Comparison of ENCODE assay signal across 12 cellular contexts in the genomic region with DNA sequence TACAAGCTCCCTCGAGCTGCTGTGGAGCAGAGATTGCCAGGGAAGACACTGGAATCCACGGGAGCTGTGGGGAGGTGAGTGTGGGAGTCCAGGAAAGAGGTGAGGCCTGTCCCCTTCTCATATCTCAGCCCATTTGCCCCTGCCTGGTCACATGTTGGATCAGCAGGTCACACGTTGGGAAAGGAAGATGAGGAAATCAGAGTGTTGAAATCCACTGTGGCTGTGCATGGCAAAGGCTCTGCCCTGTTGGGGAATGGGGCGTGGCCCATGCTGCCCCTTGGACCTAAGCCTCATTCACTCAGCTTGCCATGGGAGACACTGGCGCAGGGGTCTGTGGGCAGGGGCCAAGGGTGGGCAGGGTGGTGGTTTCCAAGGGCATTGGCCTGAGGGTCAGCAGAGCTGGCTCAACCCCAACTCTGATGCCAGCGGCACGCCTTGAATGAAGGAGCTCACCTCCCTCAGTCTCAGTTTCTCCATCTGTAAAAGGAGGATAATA.
DNase-seq lines count a peak whose midpoint lies in the region; FAIRE-seq lines count a peak whose summit lies in the region.
"Had no signal": no experiment of that assay in that cellular context is flagged by ENCODE, and none has a peak within 500 bp of the region (broad histone marks: within the 10 kb centered on the region; RNA-seq: fewer than 3 reads in every experiment).

No MANE protein-coding gene starts in this region.

- no peak for FAIRE-seq in RCC 7860 (lab: Jason Lieb, UNC)

- no peak overlapping the region for H4K12ac ChIP-seq in trophoblast cell (ENCODE audit: low read depth, low read length)

- H3K4me2 ChIP-seq in GM23248 (ENCODE audit: unreplicated experiment) (no peak overlapping the region), trophoblast cell (ENCODE audit: low read length) (no peak overlapping the region)

- H2BK12ac ChIP-seq in trophoblast cell (ENCODE audit: low read length): no peak overlapping the region

- in situ Hi-C loops in GM23248 (cut with MboI): no loop called here

- H2AFZ ChIP-seq in GM23248 (no peak overlapping the region), trophoblast cell (ENCODE audit: insufficient read depth, low read length, poor library complexity) (no peak overlapping the region)

- H2AK5ac ChIP-seq in trophoblast cell (ENCODE audit: low read length): no peak overlapping the region

- no peak overlapping the region for H3K14ac ChIP-seq in trophoblast cell (ENCODE audit: low read length)

- H3K23ac ChIP-seq in trophoblast cell (ENCODE audit: low read length): no peak overlapping the region

- H3K9ac ChIP-seq in GM23248: no peak overlapping the region
- no peak overlapping the region for H3K9ac ChIP-seq in trophoblast cell (ENCODE audit: low read length)

- H3K79me2 ChIP-seq in GM23248 (ENCODE audit: insufficient read depth) (no peaks in the 10 kb centered on the region), trophoblast cell (ENCODE audit: control insufficient read depth, insufficient read depth, low read length, poor library complexity) (no peaks in the 10 kb centered on the region)

- H3F3A ChIP-seq in GM23248 (ENCODE audit: insufficient read depth): no peaks in the 10 kb centered on the region

- H3K27me3 ChIP-seq in GM23248 (replicated peaks; ENCODE audit: insufficient read depth) (no peaks in the 10 kb centered on the region), trophoblast cell (ENCODE audit: insufficient read depth, low read length) (no peaks in the 10 kb centered on the region)

- H3K9me2 ChIP-seq in GM23248 (ENCODE audit: insufficient read depth): no peaks in the 10 kb centered on the region

- no peak overlapping the region for H4K8ac ChIP-seq in trophoblast cell (ENCODE audit: low read depth, low read length)

- DNase-seq in GM23248: peak; percentile 60
- DNase-seq in RPMI7951 (ENCODE audit: low read depth): peak; percentile 20
- peak; percentile 29 for DNase-seq in glomerular visceral epithelial cell (ENCODE audit: extremely low spot score)
- peak; percentile 47 to 70 for DNase-seq in trophoblast cell
- no peak for DNase-seq in NCI-H128 (lab: John Stamatoyannopoulos, UW; ENCODE audit: unreplicated experiment)
- DNase-seq in NCI-H82 (lab: John Stamatoyannopoulos, UW): no peak
- no peak for DNase-seq in cerebellar nuclear complex (lab: John Stamatoyannopoulos, UW)
- DNase-seq in RCC 7860 (ENCODE audit: low spot score): no peak
- DNase-seq: activated CD4-positive, alpha-beta T cell treated with anti-CD3 and anti-CD28 coated beads for 36 hours; CD4-positive, alpha-beta T cell; NCI-H1436 treated with DMSO at 0.1 percent for 48 hours; posterior cingulate gyrus had no signal

- no peak overlapping the region for H4K91ac ChIP-seq in trophoblast cell (ENCODE audit: low read depth, low read length)

- H3K9me3 ChIP-seq in GM23248 (ENCODE audit: low read depth) (no peaks in the 10 kb centered on the region), trophoblast cell (ENCODE audit: insufficient read depth, low read depth, low read length) (no peaks in the 10 kb centered on the region)

- H2BK120ac ChIP-seq in trophoblast cell (ENCODE audit: insufficient read depth, low read length, poor library complexity): no peak overlapping the region

- no peaks in the 10 kb centered on the region for H3K79me1 ChIP-seq in trophoblast cell (ENCODE audit: low read length)

- no peak overlapping the region for H3K4ac ChIP-seq in trophoblast cell (ENCODE audit: low read depth, low read length)

- H3K36me3 ChIP-seq in GM23248 (ENCODE audit: low read depth) (no peaks in the 10 kb centered on the region), trophoblast cell (ENCODE audit: control insufficient read depth in 1 of 2, insufficient read depth in 2 of 2, low read length in 2 of 2) (no peaks in the 10 kb centered on the region)

- H4K20me1 ChIP-seq in GM23248 (ENCODE audit: insufficient read depth): no peaks in the 10 kb centered on the region

- H3K4me1 ChIP-seq in GM23248 (ENCODE audit: insufficient read depth) (no peaks in the 10 kb centered on the region), trophoblast cell (ENCODE audit: control insufficient read depth in 1 of 2, insufficient read depth in 2 of 2, low read length in 2 of 2) (no peaks in the 10 kb centered on the region)

- H3K4me3 ChIP-seq in GM23248 (no peak overlapping the region), trophoblast cell (ENCODE audit: low read depth, low read length) (no peak overlapping the region)

- H3K27ac ChIP-seq in GM23248 (no peak overlapping the region), trophoblast cell (ENCODE audit: low read depth, low read length) (no peak overlapping the region)

- 50 to 53% methylated on average over 7 of the region's 7 CpGs for WGBS in GM23248 (ENCODE audit: low coverage in 1 of 2, low lambda C conversion rate in 2 of 2, missing lambda C conversion rate in 2 of 2), 2 experiments
- WGBS in trophoblast cell (ENCODE audit: extremely low coverage, insufficient coverage, insufficient read length): no CpG with 5 or more reads among the region's 7 CpGs

- H3K18ac ChIP-seq in trophoblast cell (ENCODE audit: low read length): no peak overlapping the region

- H2BK5ac ChIP-seq in trophoblast cell (ENCODE audit: low read depth, low read length, poor library complexity): no peak overlapping the region

Comparison
In these comparisons a context has a peak if more than half of its experiments do, and no peak if none do; other contexts are left out.
1. DNase-seq: peak in GM23248 (single experiment), RPMI7951 (single experiment), glomerular visceral epithelial cell (single experiment) and trophoblast cell (2 of 2); none in NCI-H128 (single experiment), NCI-H82 (single experiment), cerebellar nuclear complex (0 of 2) and RCC 7860 (single experiment).